9 cellular contexts compared by ENCODE assay signal in the genomic region with DNA sequence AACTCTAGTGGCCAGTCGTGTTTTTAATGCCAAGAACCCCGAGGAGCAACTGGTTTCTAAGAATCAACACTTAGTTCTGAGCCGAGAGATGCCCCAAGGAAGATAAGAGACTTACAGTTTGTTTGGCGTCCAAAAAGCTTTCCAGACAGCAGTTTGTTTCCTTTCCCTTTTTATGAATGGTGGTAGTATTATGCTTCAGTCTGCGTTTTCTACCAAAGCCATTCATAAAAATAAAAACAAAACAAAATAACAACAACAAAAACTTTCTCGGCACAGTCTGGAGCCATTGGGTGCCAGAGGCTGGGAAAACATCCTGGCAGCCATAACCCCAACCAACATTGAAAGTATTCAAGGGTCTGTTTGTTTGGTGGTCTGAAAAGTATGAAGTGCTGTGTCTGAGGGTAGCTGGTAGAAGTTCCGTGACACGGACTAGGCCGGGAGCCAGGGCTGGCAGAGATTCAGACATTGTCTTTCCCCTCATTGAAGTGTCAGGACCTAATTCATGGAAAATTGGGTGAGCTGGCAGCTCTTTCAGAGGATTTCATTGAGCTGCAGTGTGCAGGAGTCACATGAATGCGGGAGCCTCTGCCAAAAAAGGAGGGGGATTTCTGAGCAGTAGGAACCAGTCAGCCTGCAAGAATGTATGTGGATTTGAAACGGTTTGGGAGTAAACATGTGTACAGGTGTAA.
A peak's percentile ranks its signal among the peaks of the same experiment; 100 is the strongest.
DNase-seq lines count a peak whose midpoint lies in the region; ATAC-seq and TF ChIP-seq lines count a peak whose summit lies in the region.
"Had no signal": no experiment of that assay in that cellular context is flagged by ENCODE, and none has a peak within 500 bp of the region (broad histone marks: within the 10 kb centered on the region; RNA-seq: fewer than 3 reads in every experiment).

No MANE protein-coding gene starts in this region.

- peak overlapping the region; percentile 32 for H3K4me3 ChIP-seq in fibroblast of villous mesenchyme (ENCODE audit: low read depth, low read length)

- intact Hi-C loops in Calu3 (cut with micrococcal nuclease; ENCODE audit: unreplicated experiment) = no loop called here

- ATAC-seq in HG03565 (IDR thresholded peaks at IDR 0.05; ENCODE audit: unreplicated experiment) = no peak
- no peak for ATAC-seq in GM18873 (IDR thresholded peaks at IDR 0.05; ENCODE audit: low FRiP score, unreplicated experiment)

- DNase-seq in Calu3 = peak; percentile 86
- DNase-seq in RPMI7951 (ENCODE audit: low read depth) = peak; percentile 97
- peak; percentile 93 for DNase-seq in fibroblast of villous mesenchyme (ENCODE audit: low read depth)
- peak; percentile 89 for DNase-seq in osteocyte (ENCODE audit: extremely low spot score, unreplicated experiment)
- no peak for DNase-seq in stimulated activated CD4-positive, alpha-beta T cell treated with anti-CD3 and anti-CD28 coated beads, Interleukin-1b, Interleukin-23, amount 100 ng/mL, for 48 hours
- DNase-seq in T-helper 2 cell = no peak

- H3K27ac Mint-ChIP-seq in Calu3 (ENCODE audit: unreplicated experiment) = peak overlapping the region; percentile 96
- H3K27ac Mint-ChIP-seq in osteocyte (ENCODE audit: unreplicated experiment) = peak overlapping the region; percentile 93
- H3K27ac Mint-ChIP-seq: activated naive CD8-positive, alpha-beta T cell had no signal

- CTCF ChIA-PET in Calu3 (lab: Charles Lee) = interaction anchor here (0.6 to 1.6 kb wide), 5 partner anchors 10 to 85 kb away, joined by 3 to 8 read pairs (median 3); no protein-coding TSS in a partner anchor

- BruUV-seq in Calu3 (replicated peaks; lab: Mats Ljungman, UMichigan) = TSS peak; percentile 87

- TF ChIP-seq CTCF in Calu3 (IDR thresholded peaks at IDR 0.05; ENCODE audit: unreplicated experiment) (no peak), fibroblast of villous mesenchyme (IDR thresholded peaks at IDR 0.05; ENCODE audit: insufficient read depth, low read depth, low read length) (no peak), osteocyte (IDR thresholded peaks at IDR 0.05) (no peak)

- no peaks in the 10 kb centered on the region for H3K9me3 Mint-ChIP-seq in Calu3 (ENCODE audit: low read depth, unreplicated experiment)
- no peaks in the 10 kb centered on the region for H3K9me3 Mint-ChIP-seq in osteocyte (ENCODE audit: unreplicated experiment)

- peaks cover 67% of the 10 kb centered on the region for H3K4me1 Mint-ChIP-seq in Calu3 (ENCODE audit: low read depth, unreplicated experiment)
- peaks cover 61% of the 10 kb centered on the region for H3K4me1 Mint-ChIP-seq in osteocyte (ENCODE audit: unreplicated experiment)

- H3K4me3 Mint-ChIP-seq in Calu3 (ENCODE audit: low read depth, unreplicated experiment) (peak overlapping the region; percentile 59), osteocyte (ENCODE audit: unreplicated experiment) (peak overlapping the region; percentile 14)
- H3K4me3 Mint-ChIP-seq: activated naive CD8-positive, alpha-beta T cell had no signal

- no peaks in the 10 kb centered on the region for H3K27me3 Mint-ChIP-seq in Calu3 (ENCODE audit: unreplicated experiment)
- H3K27me3 Mint-ChIP-seq in osteocyte (ENCODE audit: unreplicated experiment) = no peaks in the 10 kb centered on the region

- peaks cover 27% of the 10 kb centered on the region for H3K36me3 Mint-ChIP-seq in Calu3 (ENCODE audit: insufficient read depth, unreplicated experiment)
- H3K36me3 Mint-ChIP-seq in osteocyte (ENCODE audit: unreplicated experiment) = peaks cover 17% of the 10 kb centered on the region
- H3K36me3 Mint-ChIP-seq: activated naive CD8-positive, alpha-beta T cell had no signal

Comparison
In these comparisons a context has a peak if more than half of its experiments do, and no peak if none do; other contexts are left out.
1. DNase-seq: peak in Calu3 (single experiment), RPMI7951 (single experiment), fibroblast of villous mesenchyme (single experiment) and osteocyte (single experiment); none in stimulated activated CD4-positive, alpha-beta T cell treated with anti-CD3 and anti-CD28 coated beads, Interleukin-1b, Interleukin-23, amount 100 ng/mL, for 48 hours (single experiment) and T-helper 2 cell (0 of 5).